ENCODE assay signal across 8 cellular contexts in the genomic region with DNA sequence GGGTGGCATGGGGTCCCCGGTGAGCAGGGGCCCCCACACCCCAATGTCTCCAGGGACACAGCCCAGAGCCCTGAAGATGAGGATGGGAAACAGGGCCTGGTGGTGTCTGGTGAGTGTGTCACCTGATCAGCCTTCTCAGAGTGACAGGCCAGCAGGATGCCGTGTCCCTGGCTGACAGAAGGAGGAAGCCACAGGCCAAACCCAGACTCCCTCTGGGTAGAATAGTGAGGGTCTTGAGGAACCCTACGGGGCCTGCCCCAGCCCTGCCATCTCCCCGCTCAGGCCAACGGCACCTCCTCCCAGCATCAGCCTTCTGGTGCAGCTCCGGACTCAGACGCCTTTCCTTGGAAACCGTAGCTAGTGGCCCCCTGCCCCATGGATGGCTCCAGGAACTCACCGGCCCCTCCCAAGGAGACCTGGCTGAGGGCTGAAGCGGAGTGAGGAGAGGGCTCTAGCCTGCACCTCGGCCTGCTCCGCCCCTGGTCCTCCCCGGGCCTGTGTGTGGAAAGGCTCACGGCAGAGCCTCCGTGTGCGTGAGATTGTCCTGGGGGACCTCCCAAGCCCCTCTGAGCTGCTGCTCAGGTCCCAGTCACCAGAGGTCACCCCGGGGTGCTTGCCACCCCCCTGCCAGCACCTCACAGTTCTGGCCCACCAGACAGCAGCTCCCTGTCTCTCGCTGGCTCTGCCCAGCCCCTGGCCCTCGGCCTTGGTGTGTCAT. TPM values are rescaled to one million over a fixed set of nuclear protein-coding genes. Genes with fewer than 3 reads are reported as not detected.
A peak's percentile ranks its signal among the peaks of the same experiment; 100 is the strongest.
DNase-seq lines count a peak whose midpoint lies in the region; ATAC-seq and TF ChIP-seq lines count a peak whose summit lies in the region.

No MANE protein-coding gene starts in this region.

- no peaks in the 10 kb centered on the region for H3K9me3 Mint-ChIP-seq in Calu3 (ENCODE audit: low read depth, unreplicated experiment)

- H3K9ac ChIP-seq in mucosa of stomach (ENCODE audit: low read length), result peak overlapping the region; percentile 11

- no peaks in the 10 kb centered on the region for H3K27me3 Mint-ChIP-seq in Calu3 (ENCODE audit: unreplicated experiment)

- CTCF ChIA-PET in Calu3 (lab: Charles Lee), result no interaction called here

- H3K4me3 ChIP-seq in adrenal gland (no peak overlapping the region), mucosa of stomach (ENCODE audit: low read length) (no peak overlapping the region)

- intact Hi-C loops in adrenal gland (cut with DNase I), result no loop called here
- intact Hi-C loops in Calu3 (cut with micrococcal nuclease; ENCODE audit: unreplicated experiment), result no loop called here

- TF ChIP-seq CTCF in 22Rv1 (IDR thresholded peaks at IDR 0.05) (no peak), adrenal gland (IDR thresholded peaks at IDR 0.05) (no peak), Calu3 (IDR thresholded peaks at IDR 0.05; ENCODE audit: unreplicated experiment) (no peak)

- peaks cover 73 to 83% of the 10 kb centered on the region in 2 donors for H3K4me1 ChIP-seq in adrenal gland (replicated peaks in 1 of 2)
- peaks cover 72% of the 10 kb centered on the region for H3K4me1 ChIP-seq in mucosa of stomach (ENCODE audit: control insufficient read depth, insufficient read depth, low read length)

- peaks cover 3% of the 10 kb centered on the region for H3K36me3 Mint-ChIP-seq in Calu3 (ENCODE audit: insufficient read depth, unreplicated experiment)

- peak overlapping the region; percentile 42 for H3K27ac ChIP-seq in 22Rv1
- H3K27ac ChIP-seq in adrenal gland, result peak overlapping the region; percentile 71 to 96 (median 85)

- H3K4me3 Mint-ChIP-seq in Calu3 (ENCODE audit: low read depth, unreplicated experiment), result no peak overlapping the region

- DNase-seq in adrenal gland (peak in 4 of 7 donors; percentile 41 to 74 (median 45)), Calu3 (no peak)
- DNase-seq in stimulated activated CD4-positive, alpha-beta T cell treated with anti-CD3 and anti-CD28 coated beads, Interleukin-4, amount 100 ng/mL, for 4 hours, result no peak

- H3K36me3 ChIP-seq in adrenal gland (replicated peaks in 1 of 2) (peaks cover 0 to 19% of the 10 kb centered on the region in 2 donors), mucosa of stomach (ENCODE audit: control insufficient read depth, insufficient read depth, low read length) (no peaks in the 10 kb centered on the region)

- no peak overlapping the region for H3K27ac Mint-ChIP-seq in Calu3 (ENCODE audit: unreplicated experiment)

- no TSS peak for BruUV-seq in Calu3 (replicated peaks; lab: Mats Ljungman, UMichigan)

- ATAC-seq in HG02610 (IDR thresholded peaks at IDR 0.05; ENCODE audit: unreplicated experiment) (peak; percentile 12), GM19023 (IDR thresholded peaks at IDR 0.05; ENCODE audit: unreplicated experiment) (no peak), GM21447 (IDR thresholded peaks at IDR 0.05; ENCODE audit: unreplicated experiment) (no peak)

- H3K27me3 ChIP-seq in adrenal gland (no peaks in the 10 kb centered on the region), mucosa of stomach (ENCODE audit: control insufficient read depth, insufficient read depth, low read length) (no peaks in the 10 kb centered on the region)

- H3K4me1 Mint-ChIP-seq in Calu3 (ENCODE audit: low read depth, unreplicated experiment), result no peaks in the 10 kb centered on the region

- WGBS in adrenal gland, 4 donors, result 38 to 72% (median 60%) methylated on average over 3 to 19 of the region's 19 CpGs

- H3K9me3 ChIP-seq in adrenal gland (replicated peaks in 1 of 3), result no peaks in the 10 kb centered on the region
- H3K9me3 ChIP-seq in mucosa of stomach (ENCODE audit: control insufficient read depth, low read length), result no peaks in the 10 kb centered on the region

- TF ChIP-seq POLR2A in adrenal gland (IDR thresholded peaks at IDR 0.05), result no peak

RNA-seq across cellular contexts. Expression of a gene that starts 6.0 kb away (rescaled TPM):
- total RNA-seq in adrenal gland (100 to 1,000 TPM in 1 of 8 donors, 10 to 100 TPM in 7; 38.9 to 104 (median 67.5) TPM), Calu3 (2022) (13.7 and 18.2 TPM in 2 replicates)
- polyA plus RNA-seq in adrenal gland, result 100 to 1,000 TPM in 1 of 3 donors, 10 to 100 TPM in 2; 21.3 to 170 (median 97.8) TPM

RNA-seq across cellular contexts. Expression of a gene that starts 48.7 kb away (rescaled TPM):
- total RNA-seq in adrenal gland, result 10 to 100 TPM; 14.9 to 67.5 (median 39.7) TPM
- polyA plus RNA-seq in adrenal gland, result 10 to 100 TPM in 2 of 3 donors, 1 to 10 TPM in 1; 6.7 to 29.0 (median 18.9) TPM
- not detected in 2 replicates for total RNA-seq in Calu3 (2022)

RNA-seq across cellular contexts. Expression of a gene that starts 53.3 kb away (rescaled TPM):
- 1 to 10 TPM in 5 of 8 donors, under 1 TPM in 2, not detected in 1; 0.28 to 6.1 (median 1.6) TPM for total RNA-seq in adrenal gland
- polyA plus RNA-seq in adrenal gland, result 1 to 10 TPM in 2 of 3 donors, under 1 TPM in 1; 0.27 to 2.7 (median 2.4) TPM
- total RNA-seq in Calu3 (2022), result 2.6 and 3.1 TPM in 2 replicates

Comparison
In these comparisons a context has a peak if more than half of its experiments do, and no peak if none do; other contexts are left out.
1. DNase-seq: peak in adrenal gland (4 of 7); none in Calu3 (single experiment) and stimulated activated CD4-positive, alpha-beta T cell treated with anti-CD3 and anti-CD28 coated beads, Interleukin-4, amount 100 ng/mL, for 4 hours (0 of 2).
2. RNA of a gene that starts 48.7 kb away (total RNA-seq): 14.9 to 67.5 TPM in adrenal gland; not detected in Calu3; every median in the first group is over 10 times any median in the second.